ENCODE assay signal across 8 cellular contexts in genomic region chr6:33700391-33701050, GRCh38. TPM values are rescaled to one million over a fixed set of nuclear protein-coding genes. Genes with fewer than 3 reads are reported as not detected.
A peak's percentile ranks its signal among the peaks of the same experiment; 100 is the strongest.
DNase-seq lines count a peak whose midpoint lies in the region; ATAC-seq and TF ChIP-seq lines count a peak whose summit lies in the region.

No MANE protein-coding gene starts in this region.

- H3K4me1 ChIP-seq in A673 (ENCODE audit: insufficient read depth, low read length, poor library complexity, severe bottlenecking) (peaks cover 44% of the 10 kb centered on the region), Karpas-422 (ENCODE audit: low read length) (peaks cover 53% of the 10 kb centered on the region), ascending aorta (no peaks in the 10 kb centered on the region)

- intact Hi-C loops in A673 (cut with micrococcal nuclease; ENCODE audit: unreplicated experiment): loop anchor here (2.0 kb wide), 1 partner anchor 116 kb away; no protein-coding TSS in a partner anchor
- intact Hi-C loops in ascending aorta (cut with DNase I): loop anchor here (2.0 kb wide), 1 partner anchor 116 kb away; no protein-coding TSS in a partner anchor

- peak overlapping the region; percentile 69 for H3K4me2 ChIP-seq in Karpas-422 (ENCODE audit: low read depth, low read length, poor library complexity, severe bottlenecking)

- no peak overlapping the region for H3K4me3 ChIP-seq in A673 (ENCODE audit: low read depth, low read length, poor library complexity, severe bottlenecking)
- peak overlapping the region; percentile 18; the same call in 1 of the 2 replicates for H3K4me3 ChIP-seq in Karpas-422 (ENCODE audit: low read length)
- no peak overlapping the region for H3K4me3 ChIP-seq in ascending aorta

- no peaks in the 10 kb centered on the region for H3K9me2 ChIP-seq in Karpas-422 (replicated peaks; ENCODE audit: insufficient read depth, low read length)

- no TSS peak for BruUV-seq in A673 (replicated peaks; lab: Mats Ljungman, UMichigan)

- in situ Hi-C loops in GM13976 (cut with MboI; ENCODE audit: low sequenced_read_pairs, unreplicated experiment): loop anchor here (5.0 kb wide), 1 partner anchor 113 kb away; no protein-coding TSS in a partner anchor

- H3K79me2 ChIP-seq in Karpas-422 (ENCODE audit: low read length): peaks cover 3% of the 10 kb centered on the region; the same call in 1 of the 2 replicates

- DNase-seq in A673 (ENCODE audit: low spot score) (peak; percentile 82), GM13976 (ENCODE audit: low spot score) (peak; percentile 80), Karpas-422 (peak; percentile 94), T-helper 1 cell (peak; percentile 43 to 77 (median 66)), ascending aorta (ENCODE audit: low spot score in 2 of 2) (peak in 1 of 2 donors; percentile 74), iPS-NIHi7 (ENCODE audit: extremely low spot score) (peak; percentile 89)
- peak; percentile 74 for DNase-seq in stimulated activated CD4-positive, alpha-beta T cell treated with anti-CD3 and anti-CD28 coated beads, Interleukin-1b, Interleukin-23, amount 100 ng/mL, for 48 hours

- TF ChIP-seq CTCF in A673 (conservative IDR thresholded peaks at IDR 0.05; ENCODE audit: low read depth, low read length): peak; percentile 88
- TF ChIP-seq CTCF in GM13976 (IDR thresholded peaks at IDR 0.05; ENCODE audit: borderline replicate concordance, control extremely low read depth, extremely low read depth, insufficient read depth, missing control alignments): peak; percentile 90
- peak; percentile 15 to 40 (median 26) for TF ChIP-seq CTCF in ascending aorta (IDR thresholded peaks at IDR 0.05)

- no peak for ATAC-seq in HG02852 (IDR thresholded peaks at IDR 0.05; ENCODE audit: unreplicated experiment)

- CTCF ChIA-PET in A673 (lab: Charles Lee): interaction anchor here (0.5 to 1.3 kb wide), 5 partner anchors 11 to 190 kb away, joined by 3 to 6 read pairs (median 3); partner anchors contain the start of gene UQCC2

- peaks cover 3% of the 10 kb centered on the region; the same call in 1 of the 2 replicates for H4K20me1 ChIP-seq in Karpas-422 (ENCODE audit: insufficient read depth, low read depth, low read length)

- H3K9ac ChIP-seq in Karpas-422 (ENCODE audit: low read length): peak overlapping the region; percentile 60

- H3K36me3 ChIP-seq in A673 (ENCODE audit: insufficient read depth, low read length, poor library complexity, severe bottlenecking) (peaks cover 31% of the 10 kb centered on the region), Karpas-422 (ENCODE audit: insufficient read depth, low read length) (peaks cover 12% of the 10 kb centered on the region; the same call in 1 of the 2 replicates), ascending aorta (peaks cover 0 to 10% of the 10 kb centered on the region in 2 donors)

- H3K9me3 ChIP-seq in A673 (ENCODE audit: low read depth, low read length, poor library complexity, severe bottlenecking): no peaks in the 10 kb centered on the region
- no peaks in the 10 kb centered on the region for H3K9me3 ChIP-seq in Karpas-422 (ENCODE audit: low read length)
- H3K9me3 ChIP-seq in ascending aorta: no peaks in the 10 kb centered on the region

- POLR2A ChIA-PET in A673 (lab: Charles Lee; ENCODE audit: low non-redundant PET): interaction anchor here (0.9 kb wide), 1 partner anchor 11 kb away, joined by 4 read pairs; the partner anchor contains the start of gene UQCC2

- H3K27me3 ChIP-seq in A673 (replicated peaks; ENCODE audit: insufficient read depth, low read depth, low read length, poor library complexity) (no peaks in the 10 kb centered on the region), Karpas-422 (ENCODE audit: low read length) (no peaks in the 10 kb centered on the region), ascending aorta (no peaks in the 10 kb centered on the region)

- H3K27ac ChIP-seq in A673 (ENCODE audit: low read depth, low read length, poor library complexity, severe bottlenecking): no peak overlapping the region
- H3K27ac ChIP-seq in Karpas-422 (ENCODE audit: low read length): peak overlapping the region; percentile 82
- no peak overlapping the region for H3K27ac ChIP-seq in ascending aorta

- no peak overlapping the region for H2AFZ ChIP-seq in Karpas-422 (ENCODE audit: low read length)

RNA-seq across cellular contexts. Expression of gene UQCC2, which starts 11.0 kb away (rescaled TPM):
- total RNA-seq in A673 (2021) (122 and 124 TPM in 2 replicates), ascending aorta (2.6 TPM)
- total RNA-seq in Karpas-422 (2014; rRNA removed; shearing (Covaris generic); ENCODE audit: low replicate concordance): 32.8 and 48.9 TPM in 2 replicates

RNA-seq across cellular contexts. Expression of gene IP6K3, which starts 46.2 kb away (rescaled TPM):
- not detected in 2 replicates for total RNA-seq in A673 (2021)
- total RNA-seq in Karpas-422 (2014; rRNA removed; shearing (Covaris generic); ENCODE audit: low replicate concordance): not detected in 2 replicates
- total RNA-seq in ascending aorta: not detected

Comparison
In these comparisons a context has a peak if more than half of its experiments do, and no peak if none do; other contexts are left out.
1. CTCF ChIP-seq: peak in every context shown above with its lines; median percentile 90 in GM13976; 88 in A673; 26 in ascending aorta.